32 cellular contexts compared by ENCODE assay signal in genomic region chr1:20790785-20791184, GRCh38. TPM values are rescaled to one million over a fixed set of nuclear protein-coding genes. Genes with fewer than 3 reads are reported as not detected.
"Had no signal": no experiment of that assay in that cellular context is flagged by ENCODE, and none has a peak within 500 bp of the region (broad histone marks: within the 10 kb centered on the region; RNA-seq: fewer than 3 reads in every experiment).

No MANE protein-coding gene starts in this region.

- H3K4me1 ChIP-seq: foreskin keratinocyte had no signal

- H3K4me3 Mint-ChIP-seq: activated B cell treated with CpG ODN at 0.5 μM for 24 hours; activated CD8-positive, alpha-beta T cell treated with anti-CD3 and anti-CD28 coated beads for 36 hours; activated naive CD4-positive, alpha-beta T cell treated with anti-CD3 and anti-CD28 coated beads for 36 hours; activated naive CD4-positive, alpha-beta T cell treated with anti-CD3 and anti-CD28 coated beads, Interleukin-2, amount 50 U/mL, for 24 hours; activated naive CD8-positive, alpha-beta T cell treated with anti-CD3 and anti-CD28 coated beads for 36 hours; activated naive CD8-positive, alpha-beta T cell treated with anti-CD3 and anti-CD28 coated beads, Interleukin-2, amount 50 U/mL, for 24 hours; activated T-cell treated with anti-CD3 and anti-CD28 coated beads, Interleukin-2, amount 50 U/mL, for 4 hours; activated T-helper 17 cell treated with anti-CD3 and anti-CD28 coated beads, Interleukin-2, amount 50 U/mL, for 72 hours; effector memory CD8-positive, alpha-beta T cell had no signal

- H3K9me3 Mint-ChIP-seq: activated B cell treated with CpG ODN at 0.5 μM for 24 hours; activated CD8-positive, alpha-beta T cell treated with anti-CD3 and anti-CD28 coated beads for 36 hours; activated naive CD4-positive, alpha-beta T cell treated with anti-CD3 and anti-CD28 coated beads for 36 hours; activated naive CD4-positive, alpha-beta T cell treated with anti-CD3 and anti-CD28 coated beads, Interleukin-2, amount 50 U/mL, for 24 hours; activated naive CD8-positive, alpha-beta T cell treated with anti-CD3 and anti-CD28 coated beads for 36 hours; activated naive CD8-positive, alpha-beta T cell treated with anti-CD3 and anti-CD28 coated beads, Interleukin-2, amount 50 U/mL, for 24 hours; activated T-cell treated with anti-CD3 and anti-CD28 coated beads, Interleukin-2, amount 50 U/mL, for 4 hours; activated T-helper 17 cell treated with anti-CD3 and anti-CD28 coated beads, Interleukin-2, amount 50 U/mL, for 72 hours; effector memory CD8-positive, alpha-beta T cell had no signal

- H3K9me3 ChIP-seq: adrenal gland, body of pancreas, esophagus muscularis mucosa, gastrocnemius medialis had no signal

- H3K27me3 Mint-ChIP-seq: activated B cell treated with CpG ODN at 0.5 μM for 24 hours; activated CD8-positive, alpha-beta T cell treated with anti-CD3 and anti-CD28 coated beads for 36 hours; activated naive CD4-positive, alpha-beta T cell treated with anti-CD3 and anti-CD28 coated beads, Interleukin-2, amount 50 U/mL, for 24 hours; activated naive CD8-positive, alpha-beta T cell treated with anti-CD3 and anti-CD28 coated beads for 36 hours; activated naive CD8-positive, alpha-beta T cell treated with anti-CD3 and anti-CD28 coated beads, Interleukin-2, amount 50 U/mL, for 24 hours; activated T-helper 17 cell treated with anti-CD3 and anti-CD28 coated beads, Interleukin-2, amount 50 U/mL, for 72 hours; effector memory CD8-positive, alpha-beta T cell had no signal

- H3K4me3 ChIP-seq: adrenal gland, body of pancreas, esophagus muscularis mucosa, gastrocnemius medialis had no signal

- H3K27me3 ChIP-seq: adrenal gland, body of pancreas, esophagus muscularis mucosa, foreskin keratinocyte, gastrocnemius medialis had no signal

- H3K27ac ChIP-seq: adrenal gland, body of pancreas, esophagus muscularis mucosa, foreskin keratinocyte, gastrocnemius medialis, VCaP had no signal

- ATAC-seq: activated CD4-positive, CD25-positive, alpha-beta regulatory T cell treated with anti-CD3 and anti-CD28 coated beads, Interleukin-2, amount 50 U/mL, for 24 hours; activated CD8-positive, alpha-beta T cell treated with anti-CD3 and anti-CD28 coated beads for 36 hours; activated naive CD8-positive, alpha-beta T cell treated with anti-CD3 and anti-CD28 coated beads, Interleukin-2, amount 50 U/mL, for 24 hours; activated T-cell treated with anti-CD3 and anti-CD28 coated beads, Interleukin-2, amount 50 U/mL, for 4 hours; activated T-helper 17 cell treated with anti-CD3 and anti-CD28 coated beads, Interleukin-2, amount 50 U/mL, for 72 hours; body of pancreas; effector memory CD8-positive, alpha-beta T cell; foreskin keratinocyte; gastrocnemius medialis had no signal

- FAIRE-seq: colon, TTC549 had no signal

- DNase-seq: activated B cell treated with CpG ODN at 0.5 μM for 24 hours; activated CD4-positive, alpha-beta T cell treated with anti-CD3 and anti-CD28 coated beads for 48 hours; activated CD4-positive, alpha-beta T cell treated with anti-CD3 and anti-CD28 coated beads, Interleukin-2, amount 50 U/mL, for 1 hour; activated CD4-positive, alpha-beta T cell treated with anti-CD3 and anti-CD28 coated beads, Interleukin-2, amount 50 U/mL, for 48 hours; activated CD8-positive, alpha-beta memory T cell treated with anti-CD3 and anti-CD28 coated beads for 24 hours; activated CD8-positive, alpha-beta T cell treated with anti-CD3 and anti-CD28 coated beads for 36 hours; activated effector memory CD4-positive, alpha-beta T cell treated with Interleukin-2 at 50 U/mL for 16 hours; activated naive CD4-positive, alpha-beta T cell treated with anti-CD3 and anti-CD28 coated beads for 36 hours; activated naive CD8-positive, alpha-beta T cell treated with anti-CD3 and anti-CD28 coated beads for 36 hours; activated naive CD8-positive, alpha-beta T cell treated with anti-CD3 and anti-CD28 coated beads, Interleukin-2, amount 50 U/mL, for 24 hours; activated T-cell treated with anti-CD3 and anti-CD28 coated beads, Interleukin-2, amount 50 U/mL, for 4 hours; adrenal gland; amygdala; aorta; body of pancreas; caudate nucleus; cortex of kidney; dermis blood vessel endothelial cell; effector CD4-positive, alpha-beta T cell; effector memory CD8-positive, alpha-beta T cell; erythroblast; foreskin keratinocyte; gastrocnemius medialis; glutamatergic neuron; T-helper 2 cell had no signal

- H3K36me3 Mint-ChIP-seq: activated naive CD4-positive, alpha-beta T cell treated with anti-CD3 and anti-CD28 coated beads, Interleukin-2, amount 50 U/mL, for 24 hours had no signal

- H3K36me3 ChIP-seq: adrenal gland, esophagus muscularis mucosa, gastrocnemius medialis had no signal

- H3K27ac Mint-ChIP-seq: activated B cell treated with CpG ODN at 0.5 μM for 24 hours; activated CD8-positive, alpha-beta T cell treated with anti-CD3 and anti-CD28 coated beads for 36 hours; activated naive CD4-positive, alpha-beta T cell treated with anti-CD3 and anti-CD28 coated beads for 36 hours; activated naive CD4-positive, alpha-beta T cell treated with anti-CD3 and anti-CD28 coated beads, Interleukin-2, amount 50 U/mL, for 24 hours; activated naive CD8-positive, alpha-beta T cell treated with anti-CD3 and anti-CD28 coated beads for 36 hours; activated naive CD8-positive, alpha-beta T cell treated with anti-CD3 and anti-CD28 coated beads, Interleukin-2, amount 50 U/mL, for 24 hours; activated T-helper 17 cell treated with anti-CD3 and anti-CD28 coated beads, Interleukin-2, amount 50 U/mL, for 72 hours; effector memory CD8-positive, alpha-beta T cell had no signal

RNA-seq across cellular contexts. Expression of gene SH2D5, which starts 58.3 kb away (rescaled TPM):
- total RNA-seq: body of pancreas had no signal
